Comparison of ENCODE assay signal across 28 cellular contexts in genomic region chr6:163501440-163501839, GRCh38.
DNase-seq lines count a peak whose midpoint lies in the region; ATAC-seq and TF ChIP-seq lines count a peak whose summit lies in the region.
"Had no signal": no experiment of that assay in that cellular context is flagged by ENCODE, and none has a peak within 500 bp of the region (broad histone marks: within the 10 kb centered on the region; RNA-seq: fewer than 3 reads in every experiment).

No MANE protein-coding gene starts in this region.

- peaks cover 6 to 93% (median 66%) of the 10 kb centered on the region in 12 donors for H3K4me1 ChIP-seq in heart left ventricle
- H3K4me1 ChIP-seq: A549, neural progenitor cell had no signal

- peak in 3 of 4 donors; percentile 17 to 41 (median 28) for ATAC-seq in heart left ventricle
- ATAC-seq: A549; activated naive CD8-positive, alpha-beta T cell treated with anti-CD3 and anti-CD28 coated beads, Interleukin-2, amount 50 U/mL, for 24 hours; activated T-cell treated with anti-CD3 and anti-CD28 coated beads, Interleukin-2, amount 50 U/mL, for 72 hours; Panc1; right lobe of liver; stimulated activated naive CD8-positive, alpha-beta T cell treated with anti-CD3 and anti-CD28 coated beads, Interleukin-15, amount 100 ng/mL, for 72 hours had no signal

- DNase-seq in heart left ventricle (no peak), cardiac septum (ENCODE audit: low spot score) (no peak), NCI-H748 (lab: John Stamatoyannopoulos, UW; ENCODE audit: unreplicated experiment) (peak; percentile 86), fibroblast of the aortic adventitia (ENCODE audit: low read depth) (peak; percentile 10), coronary artery (ENCODE audit: low spot score) (no peak), LoVo (ENCODE audit: low spot score) (no peak), foreskin fibroblast (no peak)
- no peak for DNase-seq in activated effector memory CD4-positive, alpha-beta T cell treated with anti-CD3 and anti-CD28 coated beads, Interleukin-2, amount 50 U/mL, for 16 hours
- DNase-seq: activated CD4-positive, alpha-beta memory T cell treated with anti-CD3 and anti-CD28 coated beads for 36 hours; activated CD4-positive, alpha-beta T cell treated with anti-CD3 and anti-CD28 coated beads for 1 hour; activated naive CD4-positive, alpha-beta T cell; activated naive CD8-positive, alpha-beta T cell treated with anti-CD3 and anti-CD28 coated beads, Interleukin-2, amount 50 U/mL, for 24 hours; activated T-cell treated with anti-CD3 and anti-CD28 coated beads, Interleukin-2, amount 50 U/mL, for 72 hours; AML-193; CD4-positive, alpha-beta T cell; esophagus squamous epithelium; hypothalamus; mesendoderm; NCI-H1092 treated with DMSO at 0.1 percent for 48 hours; NCI-H510A; right lobe of liver; SHP77 treated with DMSO at 0.1 percent for 48 hours; stimulated activated CD4-positive, alpha-beta T cell treated with anti-CD3 and anti-CD28 coated beads, Interleukin-2, amount 100 ng/mL, for 48 hours; stimulated activated naive CD8-positive, alpha-beta T cell treated with anti-CD3 and anti-CD28 coated beads, Interleukin-15, amount 100 ng/mL, for 72 hours had no signal

- H3K9me3 ChIP-seq in heart left ventricle, result no peaks in the 10 kb centered on the region
- H3K9me3 ChIP-seq: esophagus squamous epithelium, right lobe of liver, thoracic aorta had no signal

- TF ChIP-seq POLR2A in heart left ventricle (IDR thresholded peaks at IDR 0.05), result no peak

- H3K27ac ChIP-seq in heart left ventricle (peak overlapping the region in 4 of 12 donors; percentile 7 to 23 (median 18)), coronary artery (no peak overlapping the region)
- H3K27ac ChIP-seq: A549, esophagus squamous epithelium, neural progenitor cell, right lobe of liver, thoracic aorta had no signal

- 41 to 52% (median 48%) methylated on average over 3 of the region's 3 CpGs for WGBS in heart left ventricle, 4 donors

- intact Hi-C loops in heart left ventricle (cut with DNase I) (no loop called here), cardiac septum (cut with DNase I) (loop anchor here (5.0 kb wide), 1 partner anchor 54 kb away; no protein-coding TSS in a partner anchor)

- peaks cover 0 to 4% (median 0%) of the 10 kb centered on the region in 9 donors for H3K36me3 ChIP-seq in heart left ventricle
- H3K36me3 ChIP-seq: right lobe of liver, thoracic aorta had no signal

- H3K27me3 ChIP-seq in heart left ventricle, result no peaks in the 10 kb centered on the region
- H3K27me3 ChIP-seq: esophagus squamous epithelium, neural progenitor cell, right lobe of liver had no signal

- H3K4me3 ChIP-seq in heart left ventricle (no peak overlapping the region), fibroblast of the aortic adventitia (ENCODE audit: low read depth, low read length) (no peak overlapping the region), coronary artery (no peak overlapping the region), foreskin fibroblast (ENCODE audit: low read depth in 1 of 2, low read length in 2 of 2) (no peak overlapping the region)
- H3K4me3 ChIP-seq: A549, esophagus squamous epithelium, neural progenitor cell, right lobe of liver, thoracic aorta had no signal

- TF ChIP-seq CTCF in heart left ventricle (IDR thresholded peaks at IDR 0.05), result no peak
- no peak for TF ChIP-seq CTCF in fibroblast of the aortic adventitia (IDR thresholded peaks at IDR 0.05; ENCODE audit: insufficient read depth, low read length)
- TF ChIP-seq CTCF in coronary artery (IDR thresholded peaks at IDR 0.05), result no peak
- TF ChIP-seq CTCF in foreskin fibroblast (IDR thresholded peaks at IDR 0.05; ENCODE audit: low read depth, low read length), result no peak

Comparison
In these comparisons a context has a peak if more than half of its experiments do, and no peak if none do; other contexts are left out.
1. DNase-seq: peak in NCI-H748 (single experiment) and fibroblast of the aortic adventitia (single experiment); none in heart left ventricle (0 of 5), cardiac septum (single experiment), coronary artery (single experiment), LoVo (single experiment), activated effector memory CD4-positive, alpha-beta T cell treated with anti-CD3 and anti-CD28 coated beads, Interleukin-2, amount 50 U/mL, for 16 hours (single experiment) and foreskin fibroblast (0 of 2).